1 cellular context compared by ENCODE assay signal in the genomic region with DNA sequence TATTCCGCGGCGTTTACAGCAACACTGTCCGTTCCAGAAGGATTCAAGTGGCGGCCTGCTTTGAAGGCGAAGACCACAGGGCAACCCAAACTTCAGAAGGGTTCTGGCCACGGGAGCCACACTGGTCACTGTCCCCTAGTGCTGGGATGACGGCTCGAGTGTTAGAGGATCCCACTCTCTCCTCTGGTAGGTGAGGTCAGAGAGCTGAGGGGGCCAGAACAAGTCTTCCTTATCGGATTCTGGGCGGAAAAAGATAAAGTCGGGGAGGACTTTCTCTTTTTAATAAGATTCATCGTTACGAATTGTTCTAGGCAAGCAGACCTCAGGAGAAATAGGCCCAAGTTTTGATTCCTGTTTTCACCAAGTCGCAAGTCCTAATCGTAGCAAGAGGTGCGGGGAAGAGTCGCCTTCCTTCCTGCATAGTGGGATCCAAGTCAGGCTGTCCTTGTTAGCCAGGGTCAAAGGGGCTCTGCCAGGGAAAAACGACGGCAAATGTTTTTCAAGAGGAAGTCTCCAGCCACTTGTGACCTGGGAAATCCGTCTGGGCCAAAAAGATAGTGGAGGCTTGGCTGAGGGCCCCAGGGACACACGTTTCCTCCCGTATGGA.
TF ChIP-seq lines count a peak whose summit lies in the region.

No MANE protein-coding gene starts in this region.

TF ChIP-seq in K562, 482 proteins besides CTCF, POLR2A, EP300 and RAD21 (continues in another document):
- TF ChIP-seq DACH1 (IDR thresholded peaks at IDR 0.05; ENCODE audit: partially characterized antibody), result no peak
- no peak for TF ChIP-seq ZFX (CRISPR knock-in tag; IDR thresholded peaks at IDR 0.05)
- TF ChIP-seq, protein P1, sequence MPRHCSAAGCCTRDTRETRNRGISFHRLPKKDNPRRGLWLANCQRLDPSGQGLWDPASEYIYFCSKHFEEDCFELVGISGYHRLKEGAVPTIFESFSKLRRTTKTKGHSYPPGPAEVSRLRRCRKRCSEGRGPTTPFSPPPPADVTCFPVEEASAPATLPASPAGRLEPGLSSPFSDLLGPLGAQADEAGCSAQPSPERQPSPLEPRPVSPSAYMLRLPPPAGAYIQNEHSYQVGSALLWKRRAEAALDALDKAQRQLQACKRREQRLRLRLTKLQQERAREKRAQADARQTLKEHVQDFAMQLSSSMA (CRISPR knock-in tag; IDR thresholded peaks at IDR 0.05), result no peak
- TF ChIP-seq, protein P2, sequence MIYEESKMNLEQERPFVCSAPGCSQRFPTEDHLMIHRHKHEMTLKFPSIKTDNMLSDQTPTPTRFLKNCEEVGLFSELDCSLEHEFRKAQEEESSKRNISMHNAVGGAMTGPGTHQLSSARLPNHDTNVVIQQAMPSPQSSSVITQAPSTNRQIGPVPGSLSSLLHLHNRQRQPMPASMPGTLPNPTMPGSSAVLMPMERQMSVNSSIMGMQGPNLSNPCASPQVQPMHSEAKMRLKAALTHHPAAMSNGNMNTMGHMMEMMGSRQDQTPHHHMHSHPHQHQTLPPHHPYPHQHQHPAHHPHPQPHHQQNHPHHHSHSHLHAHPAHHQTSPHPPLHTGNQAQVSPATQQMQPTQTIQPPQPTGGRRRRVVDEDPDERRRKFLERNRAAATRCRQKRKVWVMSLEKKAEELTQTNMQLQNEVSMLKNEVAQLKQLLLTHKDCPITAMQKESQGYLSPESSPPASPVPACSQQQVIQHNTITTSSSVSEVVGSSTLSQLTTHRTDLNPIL (CRISPR knock-in tag; IDR thresholded peaks at IDR 0.05), result peak; percentile 12; the same call in 1 of the 2 replicates
- TF ChIP-seq, protein P3, sequence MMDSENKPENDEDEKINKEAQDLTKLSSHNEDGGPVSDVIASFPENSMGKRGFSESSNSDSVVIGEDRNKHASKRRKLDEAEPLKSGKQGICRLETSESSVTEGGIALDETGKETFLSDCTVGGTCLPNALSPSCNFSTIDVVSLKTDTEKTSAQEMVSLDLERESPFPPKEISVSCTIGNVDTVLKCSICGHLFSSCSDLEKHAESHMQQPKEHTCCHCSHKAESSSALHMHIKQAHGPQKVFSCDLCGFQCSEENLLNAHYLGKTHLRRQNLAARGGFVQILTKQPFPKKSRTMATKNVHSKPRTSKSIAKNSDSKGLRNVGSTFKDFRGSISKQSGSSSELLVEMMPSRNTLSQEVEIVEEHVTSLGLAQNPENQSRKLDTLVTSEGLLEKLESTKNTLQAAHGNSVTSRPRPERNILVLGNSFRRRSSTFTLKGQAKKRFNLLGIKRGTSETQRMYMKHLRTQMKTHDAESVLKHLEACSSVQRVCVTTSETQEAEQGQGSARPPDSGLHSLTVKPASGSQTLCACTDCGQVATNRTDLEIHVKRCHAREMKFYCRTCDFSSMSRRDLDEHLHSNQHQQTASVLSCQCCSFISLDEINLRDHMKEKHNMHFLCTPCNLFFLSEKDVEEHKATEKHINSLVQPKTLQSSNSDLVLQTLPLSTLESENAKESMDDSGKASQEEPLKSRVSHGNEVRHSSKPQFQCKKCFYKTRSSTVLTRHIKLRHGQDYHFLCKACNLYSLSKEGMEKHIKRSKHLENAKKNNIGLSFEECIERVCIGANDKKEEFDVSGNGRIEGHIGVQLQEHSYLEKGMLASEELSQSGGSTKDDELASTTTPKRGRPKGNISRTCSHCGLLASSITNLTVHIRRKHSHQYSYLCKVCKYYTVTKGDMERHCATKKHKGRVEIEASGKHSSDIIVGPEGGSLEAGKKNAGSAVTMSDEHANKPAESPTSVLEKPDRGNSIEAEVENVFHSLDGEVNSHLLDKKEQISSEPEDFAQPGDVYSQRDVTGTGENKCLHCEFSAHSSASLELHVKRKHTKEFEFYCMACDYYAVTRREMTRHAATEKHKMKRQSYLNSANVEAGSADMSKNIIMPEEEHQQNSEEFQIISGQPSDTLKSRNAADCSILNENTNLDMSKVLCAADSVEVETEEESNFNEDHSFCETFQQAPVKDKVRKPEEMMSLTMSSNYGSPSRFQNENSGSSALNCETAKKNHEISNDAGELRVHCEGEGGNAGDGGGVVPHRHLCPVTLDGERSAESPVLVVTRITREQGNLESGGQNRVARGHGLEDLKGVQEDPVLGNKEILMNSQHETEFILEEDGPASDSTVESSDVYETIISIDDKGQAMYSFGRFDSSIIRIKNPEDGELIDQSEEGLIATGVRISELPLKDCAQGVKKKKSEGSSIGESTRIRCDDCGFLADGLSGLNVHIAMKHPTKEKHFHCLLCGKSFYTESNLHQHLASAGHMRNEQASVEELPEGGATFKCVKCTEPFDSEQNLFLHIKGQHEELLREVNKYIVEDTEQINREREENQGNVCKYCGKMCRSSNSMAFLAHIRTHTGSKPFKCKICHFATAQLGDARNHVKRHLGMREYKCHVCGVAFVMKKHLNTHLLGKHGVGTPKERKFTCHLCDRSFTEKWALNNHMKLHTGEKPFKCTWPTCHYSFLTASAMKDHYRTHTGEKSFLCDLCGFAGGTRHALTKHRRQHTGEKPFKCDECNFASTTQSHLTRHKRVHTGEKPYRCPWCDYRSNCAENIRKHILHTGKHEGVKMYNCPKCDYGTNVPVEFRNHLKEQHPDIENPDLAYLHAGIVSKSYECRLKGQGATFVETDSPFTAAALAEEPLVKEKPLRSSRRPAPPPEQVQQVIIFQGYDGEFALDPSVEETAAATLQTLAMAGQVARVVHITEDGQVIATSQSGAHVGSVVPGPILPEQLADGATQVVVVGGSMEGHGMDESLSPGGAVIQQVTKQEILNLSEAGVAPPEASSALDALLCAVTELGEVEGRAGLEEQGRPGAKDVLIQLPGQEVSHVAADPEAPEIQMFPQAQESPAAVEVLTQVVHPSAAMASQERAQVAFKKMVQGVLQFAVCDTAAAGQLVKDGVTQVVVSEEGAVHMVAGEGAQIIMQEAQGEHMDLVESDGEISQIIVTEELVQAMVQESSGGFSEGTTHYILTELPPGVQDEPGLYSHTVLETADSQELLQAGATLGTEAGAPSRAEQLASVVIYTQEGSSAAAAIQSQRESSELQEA (IDR thresholded peaks at IDR 0.05; ENCODE audit: low read depth), result no peak
- TF ChIP-seq MBD2 (IDR thresholded peaks at IDR 0.05; ENCODE audit: borderline replicate concordance, low read depth), result no peak
- TF ChIP-seq, protein P4, sequence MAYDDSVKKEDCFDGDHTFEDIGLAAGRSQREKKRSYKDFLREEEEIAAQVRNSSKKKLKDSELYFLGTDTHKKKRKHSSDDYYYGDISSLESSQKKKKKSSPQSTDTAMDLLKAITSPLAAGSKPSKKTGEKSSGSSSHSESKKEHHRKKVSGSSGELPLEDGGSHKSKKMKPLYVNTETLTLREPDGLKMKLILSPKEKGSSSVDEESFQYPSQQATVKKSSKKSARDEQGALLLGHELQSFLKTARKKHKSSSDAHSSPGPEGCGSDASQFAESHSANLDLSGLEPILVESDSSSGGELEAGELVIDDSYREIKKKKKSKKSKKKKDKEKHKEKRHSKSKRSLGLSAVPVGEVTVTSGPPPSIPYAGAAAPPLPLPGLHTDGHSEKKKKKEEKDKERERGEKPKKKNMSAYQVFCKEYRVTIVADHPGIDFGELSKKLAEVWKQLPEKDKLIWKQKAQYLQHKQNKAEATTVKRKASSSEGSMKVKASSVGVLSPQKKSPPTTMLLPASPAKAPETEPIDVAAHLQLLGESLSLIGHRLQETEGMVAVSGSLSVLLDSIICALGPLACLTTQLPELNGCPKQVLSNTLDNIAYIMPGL (CRISPR knock-in tag; IDR thresholded peaks at IDR 0.05), result no peak
- peak; percentile 95 for TF ChIP-seq DPF2 (IDR thresholded peaks at IDR 0.05)
- TF ChIP-seq TGIF2 (CRISPR knock-in tag; IDR thresholded peaks at IDR 0.05), result no peak
- TF ChIP-seq, protein P5, sequence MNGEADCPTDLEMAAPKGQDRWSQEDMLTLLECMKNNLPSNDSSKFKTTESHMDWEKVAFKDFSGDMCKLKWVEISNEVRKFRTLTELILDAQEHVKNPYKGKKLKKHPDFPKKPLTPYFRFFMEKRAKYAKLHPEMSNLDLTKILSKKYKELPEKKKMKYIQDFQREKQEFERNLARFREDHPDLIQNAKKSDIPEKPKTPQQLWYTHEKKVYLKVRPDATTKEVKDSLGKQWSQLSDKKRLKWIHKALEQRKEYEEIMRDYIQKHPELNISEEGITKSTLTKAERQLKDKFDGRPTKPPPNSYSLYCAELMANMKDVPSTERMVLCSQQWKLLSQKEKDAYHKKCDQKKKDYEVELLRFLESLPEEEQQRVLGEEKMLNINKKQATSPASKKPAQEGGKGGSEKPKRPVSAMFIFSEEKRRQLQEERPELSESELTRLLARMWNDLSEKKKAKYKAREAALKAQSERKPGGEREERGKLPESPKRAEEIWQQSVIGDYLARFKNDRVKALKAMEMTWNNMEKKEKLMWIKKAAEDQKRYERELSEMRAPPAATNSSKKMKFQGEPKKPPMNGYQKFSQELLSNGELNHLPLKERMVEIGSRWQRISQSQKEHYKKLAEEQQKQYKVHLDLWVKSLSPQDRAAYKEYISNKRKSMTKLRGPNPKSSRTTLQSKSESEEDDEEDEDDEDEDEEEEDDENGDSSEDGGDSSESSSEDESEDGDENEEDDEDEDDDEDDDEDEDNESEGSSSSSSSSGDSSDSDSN (IDR thresholded peaks at IDR 0.05; ENCODE audit: borderline replicate concordance in 1 of 2, low read depth in 2 of 2, low read length in 2 of 2), result peak in 1 of 2 experiments; percentile 85; a peak in 1 of 4 replicates
- TF ChIP-seq CCNT2 (IDR thresholded peaks at IDR 0.05; ENCODE audit: borderline replicate concordance, extremely low read depth, insufficient read length, low read depth, low read length), result no peak
- TF ChIP-seq DMBX1 (CRISPR knock-in tag; IDR thresholded peaks at IDR 0.05; ENCODE audit: borderline replicate concordance), result no peak; the same call in 1 of the 2 replicates
- 0 out of 2 replicates have a peak, but pooled peaks have one; percentile 37 for TF ChIP-seq TAF7 (tag; IDR thresholded peaks at IDR 0.05)
- TF ChIP-seq, protein P6, sequence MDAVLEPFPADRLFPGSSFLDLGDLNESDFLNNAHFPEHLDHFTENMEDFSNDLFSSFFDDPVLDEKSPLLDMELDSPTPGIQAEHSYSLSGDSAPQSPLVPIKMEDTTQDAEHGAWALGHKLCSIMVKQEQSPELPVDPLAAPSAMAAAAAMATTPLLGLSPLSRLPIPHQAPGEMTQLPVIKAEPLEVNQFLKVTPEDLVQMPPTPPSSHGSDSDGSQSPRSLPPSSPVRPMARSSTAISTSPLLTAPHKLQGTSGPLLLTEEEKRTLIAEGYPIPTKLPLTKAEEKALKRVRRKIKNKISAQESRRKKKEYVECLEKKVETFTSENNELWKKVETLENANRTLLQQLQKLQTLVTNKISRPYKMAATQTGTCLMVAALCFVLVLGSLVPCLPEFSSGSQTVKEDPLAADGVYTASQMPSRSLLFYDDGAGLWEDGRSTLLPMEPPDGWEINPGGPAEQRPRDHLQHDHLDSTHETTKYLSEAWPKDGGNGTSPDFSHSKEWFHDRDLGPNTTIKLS (IDR thresholded peaks at IDR 0.05; ENCODE audit: borderline replicate concordance, low read depth), result no peak; the same call in 1 of the 2 replicates
- TF ChIP-seq ESRRB (CRISPR knock-in tag; IDR thresholded peaks at IDR 0.05; ENCODE audit: borderline replicate concordance), result no peak
- no peak for TF ChIP-seq ERF (CRISPR knock-in tag; IDR thresholded peaks at IDR 0.05)
- TF ChIP-seq, protein P7, sequence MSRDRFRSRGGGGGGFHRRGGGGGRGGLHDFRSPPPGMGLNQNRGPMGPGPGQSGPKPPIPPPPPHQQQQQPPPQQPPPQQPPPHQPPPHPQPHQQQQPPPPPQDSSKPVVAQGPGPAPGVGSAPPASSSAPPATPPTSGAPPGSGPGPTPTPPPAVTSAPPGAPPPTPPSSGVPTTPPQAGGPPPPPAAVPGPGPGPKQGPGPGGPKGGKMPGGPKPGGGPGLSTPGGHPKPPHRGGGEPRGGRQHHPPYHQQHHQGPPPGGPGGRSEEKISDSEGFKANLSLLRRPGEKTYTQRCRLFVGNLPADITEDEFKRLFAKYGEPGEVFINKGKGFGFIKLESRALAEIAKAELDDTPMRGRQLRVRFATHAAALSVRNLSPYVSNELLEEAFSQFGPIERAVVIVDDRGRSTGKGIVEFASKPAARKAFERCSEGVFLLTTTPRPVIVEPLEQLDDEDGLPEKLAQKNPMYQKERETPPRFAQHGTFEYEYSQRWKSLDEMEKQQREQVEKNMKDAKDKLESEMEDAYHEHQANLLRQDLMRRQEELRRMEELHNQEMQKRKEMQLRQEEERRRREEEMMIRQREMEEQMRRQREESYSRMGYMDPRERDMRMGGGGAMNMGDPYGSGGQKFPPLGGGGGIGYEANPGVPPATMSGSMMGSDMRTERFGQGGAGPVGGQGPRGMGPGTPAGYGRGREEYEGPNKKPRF (IDR thresholded peaks at IDR 0.05; ENCODE audit: low read depth, low read length), result no peak
- TF ChIP-seq ZNF717 (CRISPR knock-in tag; IDR thresholded peaks at IDR 0.05), result no peak
- TF ChIP-seq, protein P8, sequence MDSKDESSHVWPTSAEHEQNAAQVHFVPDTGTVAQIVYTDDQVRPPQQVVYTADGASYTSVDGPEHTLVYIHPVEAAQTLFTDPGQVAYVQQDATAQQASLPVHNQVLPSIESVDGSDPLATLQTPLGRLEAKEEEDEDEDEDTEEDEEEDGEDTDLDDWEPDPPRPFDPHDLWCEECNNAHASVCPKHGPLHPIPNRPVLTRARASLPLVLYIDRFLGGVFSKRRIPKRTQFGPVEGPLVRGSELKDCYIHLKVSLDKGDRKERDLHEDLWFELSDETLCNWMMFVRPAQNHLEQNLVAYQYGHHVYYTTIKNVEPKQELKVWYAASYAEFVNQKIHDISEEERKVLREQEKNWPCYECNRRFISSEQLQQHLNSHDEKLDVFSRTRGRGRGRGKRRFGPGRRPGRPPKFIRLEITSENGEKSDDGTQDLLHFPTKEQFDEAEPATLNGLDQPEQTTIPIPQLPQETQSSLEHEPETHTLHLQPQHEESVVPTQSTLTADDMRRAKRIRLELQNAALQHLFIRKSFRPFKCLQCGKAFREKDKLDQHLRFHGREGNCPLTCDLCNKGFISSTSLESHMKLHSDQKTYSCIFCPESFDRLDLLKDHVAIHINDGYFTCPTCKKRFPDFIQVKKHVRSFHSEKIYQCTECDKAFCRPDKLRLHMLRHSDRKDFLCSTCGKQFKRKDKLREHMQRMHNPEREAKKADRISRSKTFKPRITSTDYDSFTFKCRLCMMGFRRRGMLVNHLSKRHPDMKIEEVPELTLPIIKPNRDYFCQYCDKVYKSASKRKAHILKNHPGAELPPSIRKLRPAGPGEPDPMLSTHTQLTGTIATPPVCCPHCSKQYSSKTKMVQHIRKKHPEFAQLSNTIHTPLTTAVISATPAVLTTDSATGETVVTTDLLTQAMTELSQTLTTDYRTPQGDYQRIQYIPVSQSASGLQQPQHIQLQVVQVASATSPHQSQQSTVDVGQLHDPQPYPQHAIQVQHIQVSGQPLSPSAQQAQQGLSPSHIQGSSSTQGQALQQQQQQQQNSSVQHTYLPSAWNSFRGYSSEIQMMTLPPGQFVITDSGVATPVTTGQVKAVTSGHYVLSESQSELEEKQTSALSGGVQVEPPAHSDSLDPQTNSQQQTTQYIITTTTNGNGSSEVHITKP (IDR thresholded peaks at IDR 0.05; ENCODE audit: partially characterized antibody), result no peak
- TF ChIP-seq HEY1 (CRISPR knock-in tag; IDR thresholded peaks at IDR 0.05; ENCODE audit: borderline replicate concordance), result no peak
- TF ChIP-seq ZNF644 (tag; IDR thresholded peaks at IDR 0.05; ENCODE audit: low read depth), result 0 out of 2 replicates have a peak, but pooled peaks have one; percentile 71
- no peak for TF ChIP-seq KDM2B (CRISPR knock-in tag; IDR thresholded peaks at IDR 0.05)
- TF ChIP-seq, protein P9, sequence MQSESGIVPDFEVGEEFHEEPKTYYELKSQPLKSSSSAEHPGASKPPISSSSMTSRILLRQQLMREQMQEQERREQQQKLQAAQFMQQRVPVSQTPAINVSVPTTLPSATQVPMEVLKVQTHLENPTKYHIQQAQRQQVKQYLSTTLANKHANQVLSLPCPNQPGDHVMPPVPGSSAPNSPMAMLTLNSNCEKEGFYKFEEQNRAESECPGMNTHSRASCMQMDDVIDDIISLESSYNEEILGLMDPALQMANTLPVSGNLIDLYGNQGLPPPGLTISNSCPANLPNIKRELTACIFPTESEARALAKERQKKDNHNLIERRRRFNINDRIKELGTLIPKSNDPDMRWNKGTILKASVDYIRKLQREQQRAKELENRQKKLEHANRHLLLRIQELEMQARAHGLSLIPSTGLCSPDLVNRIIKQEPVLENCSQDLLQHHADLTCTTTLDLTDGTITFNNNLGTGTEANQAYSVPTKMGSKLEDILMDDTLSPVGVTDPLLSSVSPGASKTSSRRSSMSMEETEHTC (IDR thresholded peaks at IDR 0.05), result 0 out of 2 replicates have a peak, but pooled peaks have one; percentile 65
- no peak for TF ChIP-seq ZKSCAN8 (CRISPR knock-in tag; IDR thresholded peaks at IDR 0.05)
- no peak for TF ChIP-seq POLR3A (IDR thresholded peaks at IDR 0.05; ENCODE audit: borderline replicate concordance, extremely low read depth, insufficient read depth, insufficient read length)
